In the genomic region with DNA sequence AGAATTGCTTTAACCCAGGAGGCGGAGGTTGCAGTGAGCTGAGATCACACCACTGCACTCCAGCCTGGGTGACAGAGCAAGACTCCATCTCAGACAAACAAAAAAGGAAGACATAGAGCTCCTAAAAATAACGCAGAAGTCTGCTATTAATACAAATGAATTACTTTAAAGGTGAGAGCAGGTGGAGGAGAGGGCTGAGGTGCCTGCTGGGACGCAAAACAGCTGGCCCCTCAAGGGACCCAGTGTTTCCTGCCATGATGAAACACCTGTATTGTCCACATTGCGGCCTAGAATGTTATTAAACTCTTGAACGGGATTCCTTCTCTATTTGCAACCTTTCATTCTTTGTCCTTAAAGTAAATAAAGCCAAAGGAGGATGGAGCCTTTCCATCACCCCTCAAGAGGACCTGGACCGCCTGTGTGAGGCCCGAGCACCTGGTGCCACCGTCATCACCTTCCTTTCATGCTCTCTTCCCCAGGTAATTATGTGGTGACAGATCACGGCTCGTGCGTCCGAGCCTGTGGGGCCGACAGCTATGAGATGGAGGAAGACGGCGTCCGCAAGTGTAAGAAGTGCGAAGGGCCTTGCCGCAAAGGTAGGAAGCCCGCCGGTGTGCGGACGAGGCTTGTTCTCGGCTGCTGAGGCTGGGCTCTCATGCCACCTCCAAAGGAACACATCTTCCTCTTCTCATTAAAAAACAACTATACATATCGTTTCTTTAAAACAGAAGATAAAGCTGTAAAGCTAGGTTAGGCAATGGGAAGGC, we compare ENCODE assay signal across 14 cellular contexts.
DNase-seq lines count a peak whose midpoint lies in the region; ATAC-seq and TF ChIP-seq lines count a peak whose summit lies in the region.
"Had no signal": no experiment of that assay in that cellular context is flagged by ENCODE, and none has a peak within 500 bp of the region (broad histone marks: within the 10 kb centered on the region; RNA-seq: fewer than 3 reads in every experiment).

No MANE protein-coding gene starts in this region.

- no peaks in the 10 kb centered on the region for H3K36me3 ChIP-seq in DOHH2 (ENCODE audit: control insufficient read depth, low read length)
- H3K36me3 ChIP-seq in lower lobe of right lung, result peaks cover 94% of the 10 kb centered on the region

- intact Hi-C loops in lower lobe of right lung (cut with DNase I), result no loop called here

- ATAC-seq in lower lobe of right lung (no peak), GM19455 (IDR thresholded peaks at IDR 0.05; ENCODE audit: unreplicated experiment) (no peak), HG02798 (IDR thresholded peaks at IDR 0.05; ENCODE audit: poor library complexity, unreplicated experiment) (no peak)
- ATAC-seq: K562 had no signal

- 0 out of 2 replicates have a peak overlapping the region, but pooled peaks have one; percentile 3 for H3K4me3 ChIP-seq in DOHH2 (ENCODE audit: low read length)
- no peak overlapping the region for H3K4me3 ChIP-seq in lower lobe of right lung
- H3K4me3 ChIP-seq: K562 had no signal

- no peaks in the 10 kb centered on the region for H4K20me1 ChIP-seq in DOHH2 (ENCODE audit: control insufficient read depth, insufficient read depth, low read depth, low read length)

- no peaks in the 10 kb centered on the region for H3K9me2 ChIP-seq in DOHH2 (replicated peaks; ENCODE audit: control insufficient read depth, low read length)

- H3K9me3 ChIP-seq in DOHH2 (ENCODE audit: control insufficient read depth, insufficient read depth, low read length) (no peaks in the 10 kb centered on the region), lower lobe of right lung (no peaks in the 10 kb centered on the region)

- H3K27ac ChIP-seq in DOHH2 (ENCODE audit: low read depth, low read length) (peak overlapping the region; percentile 17; the same call in 1 of the 2 replicates), lower lobe of right lung (no peak overlapping the region)

- DNase-seq in NCI-H187 treated with DMSO at 0.1 percent for 48 hours (lab: John Stamatoyannopoulos, UW), result peak; percentile 26
- DNase-seq in NCI-H748 (lab: John Stamatoyannopoulos, UW; ENCODE audit: unreplicated experiment), result peak; percentile 85
- peak; percentile 60 for DNase-seq in germinal center (ENCODE audit: low spot score)
- DNase-seq in lower lobe of right lung, result no peak
- DNase-seq in GM19238 (ENCODE audit: insufficient read length, low spot score), result no peak
- DNase-seq: Calu3; CD4-positive, CD25-positive, alpha-beta regulatory T cell; NCI-H1694 treated with DMSO at 0.1 percent for 48 hours; NCI-H2227 treated with DMSO at 0.1 percent for 48 hours; SW 1271 had no signal

- no peaks in the 10 kb centered on the region for H3K27me3 ChIP-seq in DOHH2 (ENCODE audit: control insufficient read depth, low read length)
- H3K27me3 ChIP-seq in lower lobe of right lung (ENCODE audit: low read depth), result no peaks in the 10 kb centered on the region

- TF ChIP-seq CTCF in DOHH2 (IDR thresholded peaks at IDR 0.05; ENCODE audit: low read depth, low read length, poor library complexity, severe bottlenecking) (no peak), lower lobe of right lung (IDR thresholded peaks at IDR 0.05) (no peak)

- H3K4me1 ChIP-seq in DOHH2 (ENCODE audit: control insufficient read depth, low read length) (peaks cover 43% of the 10 kb centered on the region), lower lobe of right lung (no peaks in the 10 kb centered on the region)

- H3F3A ChIP-seq in DOHH2 (ENCODE audit: control insufficient read depth, insufficient read depth), result no peaks in the 10 kb centered on the region

- H3K79me2 ChIP-seq in DOHH2 (ENCODE audit: control insufficient read depth, low read length), result no peaks in the 10 kb centered on the region

- H3K4me2 ChIP-seq in DOHH2 (ENCODE audit: low read length), result 0 out of 2 replicates have a peak overlapping the region, but pooled peaks have one; percentile 17

Comparison
In these comparisons a context has a peak if more than half of its experiments do, and no peak if none do; other contexts are left out.
1. DNase-seq: peak in NCI-H187 treated with DMSO at 0.1 percent for 48 hours (single experiment), NCI-H748 (single experiment) and germinal center (single experiment); none in lower lobe of right lung (single experiment) and GM19238 (single experiment).